8 cellular contexts compared by ENCODE assay signal in genomic region chr9:21213411-21214326, GRCh38. TPM values are rescaled to one million over a fixed set of nuclear protein-coding genes. Genes with fewer than 3 reads are reported as not detected.
A peak's percentile ranks its signal among the peaks of the same experiment; 100 is the strongest.
DNase-seq lines count a peak whose midpoint lies in the region; ATAC-seq, FAIRE-seq and TF ChIP-seq lines count a peak whose summit lies in the region.
"Not testable (repeated sequence)": the region's sequence is repeated elsewhere in the genome, so short reads cannot be mapped to it uniquely, and the experiment has no call there.

No MANE protein-coding gene starts in this region.

- WGBS in HepG2 (ENCODE audit: low lambda C conversion rate), result 0% methylated on average over 4 of the region's 5 CpGs

- H3K4me1 ChIP-seq in KMS-11 (ENCODE audit: low read depth, poor library complexity, severe bottlenecking); HepG2 (ENCODE audit: insufficient read depth, low read length); upper lobe of right lung: not testable (repeated sequence)

- H3K36me3 ChIP-seq in KMS-11 (ENCODE audit: insufficient read depth); bronchial epithelial cell (ENCODE audit: control insufficient read depth, insufficient read depth, low read length); HepG2 (replicated peaks in 1 of 2; ENCODE audit: control insufficient read depth in 1 of 2, insufficient read depth in 2 of 2, low read length in 2 of 2); upper lobe of right lung: not testable (repeated sequence)

- DNase-seq in GM03348 (ENCODE audit: low spot score), result peak; percentile 12
- peak; percentile 7 for DNase-seq in SKM-1 (lab: John Stamatoyannopoulos, UW; ENCODE audit: unreplicated experiment)
- DNase-seq in bronchial epithelial cell (ENCODE audit: low read depth), result peak; percentile 10
- not testable (repeated sequence) for DNase-seq in HepG2 (ENCODE audit: low spot score); upper lobe of right lung

- H3K27ac ChIP-seq in KMS-11; HepG2 (ENCODE audit: extremely low read length, insufficient read depth, low read length); upper lobe of right lung: not testable (repeated sequence)

- H3K9me3 ChIP-seq in HepG2 (ENCODE audit: low read length); upper lobe of right lung: not testable (repeated sequence)

- H2AFZ ChIP-seq in KMS-11 (ENCODE audit: low read depth); HepG2 (ENCODE audit: low read length): not testable (repeated sequence)

- in situ Hi-C loops in HepG2 (cut with HindIII; ENCODE audit: extremely low pct_ligation_motif_present, low pct_unique_long_range_greater_than_20kb), result not testable (repeated sequence)

- intact Hi-C loops in HepG2 (cut with micrococcal nuclease; ENCODE audit: unreplicated experiment); upper lobe of right lung (cut with DNase I): not testable (repeated sequence)

- BruUV-seq in HepG2 (replicated peaks; lab: Mats Ljungman, UMichigan), result not testable (repeated sequence)

- CTCF ChIA-PET in HepG2 (lab: Yijun Ruan, JAX; ENCODE audit: low intra/inter-chr PET ratio, low total read pairs), result not testable (repeated sequence)

- H3K79me2 ChIP-seq in KMS-11 (ENCODE audit: insufficient read depth, low read depth); HepG2 (ENCODE audit: insufficient read depth, low read length): not testable (repeated sequence)

- H3K9ac ChIP-seq in KMS-11; HepG2 (ENCODE audit: insufficient read depth, low read depth, low read length): not testable (repeated sequence)

- not testable (repeated sequence) for H4K20me1 ChIP-seq in KMS-11 (ENCODE audit: insufficient read depth); HepG2 (ENCODE audit: insufficient read depth, low read length)

- H3K27me3 ChIP-seq in KMS-11 (ENCODE audit: insufficient read depth, low read depth); bronchial epithelial cell (ENCODE audit: control insufficient read depth, insufficient read depth, low read length); HepG2 (ENCODE audit: control insufficient read depth in 1 of 2, insufficient read depth in 2 of 2, low read length in 2 of 2); upper lobe of right lung: not testable (repeated sequence)

- H3K4me3 ChIP-seq in KMS-11 (IDR thresholded peaks at IDR 0.05; ENCODE audit: insufficient read depth, low read depth, low read length); bronchial epithelial cell (ENCODE audit: low read depth, low read length); HepG2 (replicated peaks in 1 of 3; ENCODE audit: insufficient read depth in 1 of 3, low read depth in 2 of 3, low read length in 3 of 3); upper lobe of right lung: not testable (repeated sequence)

- POLR2A ChIA-PET in HepG2 (lab: Yijun Ruan, JAX), result not testable (repeated sequence)

- not testable (repeated sequence) for TF ChIP-seq POLR2A in HepG2 (IDR thresholded peaks at IDR 0.05; ENCODE audit: insufficient read depth in 1 of 2, low read depth in 2 of 2, low read length in 2 of 2)

- TF ChIP-seq EP300 in HepG2 (IDR thresholded peaks at IDR 0.05; ENCODE audit: low read depth in 2 of 2, low read length in 2 of 2); HepG2 (CRISPR knock-in tag; IDR thresholded peaks at IDR 0.05; ENCODE audit: borderline replicate concordance): not testable (repeated sequence)

- ATAC-seq in GM19455 (IDR thresholded peaks at IDR 0.05; ENCODE audit: unreplicated experiment) (peak; percentile 61), HG02763 (IDR thresholded peaks at IDR 0.05; ENCODE audit: unreplicated experiment) (peak; percentile 59), HepG2 (peak; percentile 59)
- ATAC-seq in upper lobe of right lung, result not testable (repeated sequence)

- TF ChIP-seq CTCF in KMS-11 (conservative IDR thresholded peaks at IDR 0.05; ENCODE audit: low read depth, low read length) (peak; percentile 60), bronchial epithelial cell (IDR thresholded peaks at IDR 0.05; ENCODE audit: insufficient read depth, low read length, severe bottlenecking) (peak; percentile 48), upper lobe of right lung (IDR thresholded peaks at IDR 0.05) (peak; percentile 28)
- TF ChIP-seq CTCF in HepG2 (CRISPR knock-in tag; IDR thresholded peaks at IDR 0.05), result not testable (repeated sequence)

- not testable (repeated sequence) for H3K4me2 ChIP-seq in KMS-11; HepG2 (ENCODE audit: low read depth, low read length)

- not testable (repeated sequence) for TF ChIP-seq RAD21 in HepG2 (CRISPR knock-in tag; IDR thresholded peaks at IDR 0.05)

- not testable (repeated sequence) for FAIRE-seq in bronchial epithelial cell (lab: Jason Lieb, UNC); HepG2 (lab: Jason Lieb, UNC)

RNA-seq across cellular contexts. Expression of gene IFNA16, which starts 3.4 kb away (rescaled TPM):
- total RNA-seq in bronchial epithelial cell (not detected in 2 replicates), HepG2 (2016; rRNA removed; fragmentation: Illumina TruSeq; extraction: Trizol) (not detected in 2 replicates), upper lobe of right lung (not detected)
- not detected in 2 replicates for total RNA-seq in HepG2 (2016; cell fraction: cytosol; rRNA removed; fragmentation: Illumina TruSeq; extraction: Trizol; ENCODE audit: low read depth)
- not detected in 2 replicates for total RNA-seq in HepG2 (2016; cell fraction: insoluble cytoplasmic fraction; rRNA removed; fragmentation: Illumina TruSeq; extraction: Trizol)
- not detected in 2 replicates for total RNA-seq in HepG2 (2016; cell fraction: membrane; rRNA removed; fragmentation: Illumina TruSeq; extraction: Trizol)
- total RNA-seq in HepG2 (2016; cell fraction: nucleus; rRNA removed; fragmentation: Illumina TruSeq; extraction: Trizol), result not detected in 2 replicates
- not detected in 2 replicates for polyA plus RNA-seq in HepG2 (2011; rRNA removed)
- not detected in 2 replicates for polyA plus RNA-seq in HepG2 (2011; cell fraction: cytosol; rRNA removed)
- not detected in 2 replicates for polyA plus RNA-seq in HepG2 (2011; cell fraction: nucleus; rRNA removed)
- polyA plus RNA-seq in HepG2 (2012), result not detected in 2 replicates
- not detected in 2 replicates for polyA plus RNA-seq in HepG2 (2016; cell fraction: cytosol; fragmentation: Illumina TruSeq; extraction: Trizol; ENCODE audit: low read depth)
- polyA plus RNA-seq in HepG2 (2016; cell fraction: insoluble cytoplasmic fraction; fragmentation: Illumina TruSeq; extraction: Trizol; ENCODE audit: low read depth), result not detected in 2 replicates
- not detected in 2 replicates for polyA plus RNA-seq in HepG2 (2016; cell fraction: membrane; fragmentation: Illumina TruSeq; extraction: Trizol; ENCODE audit: low read depth)
- not detected in 2 replicates for polyA plus RNA-seq in HepG2 (2016; cell fraction: nucleus; fragmentation: Illumina TruSeq; extraction: Trizol; ENCODE audit: insufficient read depth, low read depth)
- not detected in 2 replicates for polyA minus RNA-seq in HepG2 (2011; rRNA and poly(A)+ RNA removed; ENCODE audit: low replicate concordance)
- not detected in 2 replicates for polyA minus RNA-seq in HepG2 (2011; cell fraction: cytosol; rRNA and poly(A)+ RNA removed)
- not detected in 2 replicates for polyA minus RNA-seq in HepG2 (2011; cell fraction: nucleus; rRNA and poly(A)+ RNA removed)

RNA-seq across cellular contexts. Expression of gene IFNA10, which starts 6.7 kb away (rescaled TPM):
- total RNA-seq in bronchial epithelial cell (not detected in 2 replicates), HepG2 (2016; rRNA removed; fragmentation: Illumina TruSeq; extraction: Trizol) (not detected in 2 replicates), upper lobe of right lung (not detected)
- total RNA-seq in HepG2 (2016; cell fraction: cytosol; rRNA removed; fragmentation: Illumina TruSeq; extraction: Trizol; ENCODE audit: low read depth), result not detected in 2 replicates
- not detected in 2 replicates for total RNA-seq in HepG2 (2016; cell fraction: insoluble cytoplasmic fraction; rRNA removed; fragmentation: Illumina TruSeq; extraction: Trizol)
- not detected in 2 replicates for total RNA-seq in HepG2 (2016; cell fraction: membrane; rRNA removed; fragmentation: Illumina TruSeq; extraction: Trizol)
- not detected in 2 replicates for total RNA-seq in HepG2 (2016; cell fraction: nucleus; rRNA removed; fragmentation: Illumina TruSeq; extraction: Trizol)
- not detected in 2 replicates for polyA plus RNA-seq in HepG2 (2011; rRNA removed)
- not detected in 2 replicates for polyA plus RNA-seq in HepG2 (2011; cell fraction: cytosol; rRNA removed)
- not detected in 2 replicates for polyA plus RNA-seq in HepG2 (2011; cell fraction: nucleus; rRNA removed)
- not detected in 2 replicates for polyA plus RNA-seq in HepG2 (2012)
- polyA plus RNA-seq in HepG2 (2016; cell fraction: cytosol; fragmentation: Illumina TruSeq; extraction: Trizol; ENCODE audit: low read depth), result not detected in 2 replicates
- not detected in 2 replicates for polyA plus RNA-seq in HepG2 (2016; cell fraction: insoluble cytoplasmic fraction; fragmentation: Illumina TruSeq; extraction: Trizol; ENCODE audit: low read depth)
- polyA plus RNA-seq in HepG2 (2016; cell fraction: membrane; fragmentation: Illumina TruSeq; extraction: Trizol; ENCODE audit: low read depth), result not detected in 2 replicates
- polyA plus RNA-seq in HepG2 (2016; cell fraction: nucleus; fragmentation: Illumina TruSeq; extraction: Trizol; ENCODE audit: insufficient read depth, low read depth), result not detected in 2 replicates
- polyA minus RNA-seq in HepG2 (2011; rRNA and poly(A)+ RNA removed; ENCODE audit: low replicate concordance), result not detected in 2 replicates
- polyA minus RNA-seq in HepG2 (2011; cell fraction: cytosol; rRNA and poly(A)+ RNA removed), result not detected in 2 replicates
- polyA minus RNA-seq in HepG2 (2011; cell fraction: nucleus; rRNA and poly(A)+ RNA removed), result not detected in 2 replicates

RNA-seq across cellular contexts. Expression of gene IFNA7, which starts 11.7 kb away (rescaled TPM):
- not detected in 2 replicates for total RNA-seq in bronchial epithelial cell
- not detected in 2 replicates for total RNA-seq in HepG2 (2016; rRNA removed; fragmentation: Illumina TruSeq; extraction: Trizol)
- total RNA-seq in HepG2 (2016; cell fraction: cytosol; rRNA removed; fragmentation: Illumina TruSeq; extraction: Trizol; ENCODE audit: low read depth), result not detected in 2 replicates
- total RNA-seq in HepG2 (2016; cell fraction: insoluble cytoplasmic fraction; rRNA removed; fragmentation: Illumina TruSeq; extraction: Trizol), result not detected in 2 replicates
- not detected in 2 replicates for total RNA-seq in HepG2 (2016; cell fraction: membrane; rRNA removed; fragmentation: Illumina TruSeq; extraction: Trizol)
- not detected in 2 replicates for total RNA-seq in HepG2 (2016; cell fraction: nucleus; rRNA removed; fragmentation: Illumina TruSeq; extraction: Trizol)
- not detected in 2 replicates for polyA plus RNA-seq in HepG2 (2011; rRNA removed)
- not detected in 2 replicates for polyA plus RNA-seq in HepG2 (2011; cell fraction: cytosol; rRNA removed)
- polyA plus RNA-seq in HepG2 (2011; cell fraction: nucleus; rRNA removed), result not detected in 2 replicates
- not detected in 2 replicates for polyA plus RNA-seq in HepG2 (2012)
- polyA plus RNA-seq in HepG2 (2016; cell fraction: cytosol; fragmentation: Illumina TruSeq; extraction: Trizol; ENCODE audit: low read depth), result not detected in 2 replicates
- not detected in 2 replicates for polyA plus RNA-seq in HepG2 (2016; cell fraction: insoluble cytoplasmic fraction; fragmentation: Illumina TruSeq; extraction: Trizol; ENCODE audit: low read depth)
- not detected in 2 replicates for polyA plus RNA-seq in HepG2 (2016; cell fraction: membrane; fragmentation: Illumina TruSeq; extraction: Trizol; ENCODE audit: low read depth)
- polyA plus RNA-seq in HepG2 (2016; cell fraction: nucleus; fragmentation: Illumina TruSeq; extraction: Trizol; ENCODE audit: insufficient read depth, low read depth), result not detected in 2 replicates
- not detected in 2 replicates for polyA minus RNA-seq in HepG2 (2011; rRNA and poly(A)+ RNA removed; ENCODE audit: low replicate concordance)
- polyA minus RNA-seq in HepG2 (2011; cell fraction: cytosol; rRNA and poly(A)+ RNA removed), result not detected in 2 replicates
- polyA minus RNA-seq in HepG2 (2011; cell fraction: nucleus; rRNA and poly(A)+ RNA removed), result not detected in 2 replicates
- total RNA-seq in upper lobe of right lung, result not detected

RNA-seq across cellular contexts. Expression of gene IFNA17, which starts 14.4 kb away (rescaled TPM):
- not detected in 2 replicates for total RNA-seq in bronchial epithelial cell
- total RNA-seq in HepG2 (2016; rRNA removed; fragmentation: Illumina TruSeq; extraction: Trizol), result not detected in 2 replicates
- total RNA-seq in HepG2 (2016; cell fraction: cytosol; rRNA removed; fragmentation: Illumina TruSeq; extraction: Trizol; ENCODE audit: low read depth), result not detected in 2 replicates
- not detected in 2 replicates for total RNA-seq in HepG2 (2016; cell fraction: insoluble cytoplasmic fraction; rRNA removed; fragmentation: Illumina TruSeq; extraction: Trizol)
- total RNA-seq in HepG2 (2016; cell fraction: membrane; rRNA removed; fragmentation: Illumina TruSeq; extraction: Trizol), result not detected in 2 replicates
- total RNA-seq in HepG2 (2016; cell fraction: nucleus; rRNA removed; fragmentation: Illumina TruSeq; extraction: Trizol), result not detected in 2 replicates
- not detected in 2 replicates for polyA plus RNA-seq in HepG2 (2011; rRNA removed)
- not detected in 2 replicates for polyA plus RNA-seq in HepG2 (2011; cell fraction: cytosol; rRNA removed)
- not detected in 2 replicates for polyA plus RNA-seq in HepG2 (2011; cell fraction: nucleus; rRNA removed)
- polyA plus RNA-seq in HepG2 (2012), result not detected in 2 replicates
- polyA plus RNA-seq in HepG2 (2016; cell fraction: cytosol; fragmentation: Illumina TruSeq; extraction: Trizol; ENCODE audit: low read depth), result not detected in 2 replicates
- not detected in 2 replicates for polyA plus RNA-seq in HepG2 (2016; cell fraction: insoluble cytoplasmic fraction; fragmentation: Illumina TruSeq; extraction: Trizol; ENCODE audit: low read depth)
- polyA plus RNA-seq in HepG2 (2016; cell fraction: membrane; fragmentation: Illumina TruSeq; extraction: Trizol; ENCODE audit: low read depth), result not detected in 2 replicates
- polyA plus RNA-seq in HepG2 (2016; cell fraction: nucleus; fragmentation: Illumina TruSeq; extraction: Trizol; ENCODE audit: insufficient read depth, low read depth), result not detected in 2 replicates
- not detected in 2 replicates for polyA minus RNA-seq in HepG2 (2011; rRNA and poly(A)+ RNA removed; ENCODE audit: low replicate concordance)
- polyA minus RNA-seq in HepG2 (2011; cell fraction: cytosol; rRNA and poly(A)+ RNA removed), result not detected in 2 replicates
- polyA minus RNA-seq in HepG2 (2011; cell fraction: nucleus; rRNA and poly(A)+ RNA removed), result not detected in 2 replicates
- total RNA-seq in upper lobe of right lung, result not detected

RNA-seq across cellular contexts. Expression of gene IFNA14, which starts 26.1 kb away (rescaled TPM):
- total RNA-seq in bronchial epithelial cell (not detected in 2 replicates), HepG2 (2016; rRNA removed; fragmentation: Illumina TruSeq; extraction: Trizol) (not detected in 2 replicates), upper lobe of right lung (not detected)
- not detected in 2 replicates for total RNA-seq in HepG2 (2016; cell fraction: cytosol; rRNA removed; fragmentation: Illumina TruSeq; extraction: Trizol; ENCODE audit: low read depth)
- not detected in 2 replicates for total RNA-seq in HepG2 (2016; cell fraction: insoluble cytoplasmic fraction; rRNA removed; fragmentation: Illumina TruSeq; extraction: Trizol)
- not detected in 2 replicates for total RNA-seq in HepG2 (2016; cell fraction: membrane; rRNA removed; fragmentation: Illumina TruSeq; extraction: Trizol)
- total RNA-seq in HepG2 (2016; cell fraction: nucleus; rRNA removed; fragmentation: Illumina TruSeq; extraction: Trizol), result not detected in 2 replicates
- not detected in 2 replicates for polyA plus RNA-seq in HepG2 (2011; rRNA removed)
- polyA plus RNA-seq in HepG2 (2011; cell fraction: cytosol; rRNA removed), result not detected in 2 replicates
- polyA plus RNA-seq in HepG2 (2011; cell fraction: nucleus; rRNA removed), result not detected in 2 replicates
- not detected in 2 replicates for polyA plus RNA-seq in HepG2 (2012)
- not detected in 2 replicates for polyA plus RNA-seq in HepG2 (2016; cell fraction: cytosol; fragmentation: Illumina TruSeq; extraction: Trizol; ENCODE audit: low read depth)
- not detected in 2 replicates for polyA plus RNA-seq in HepG2 (2016; cell fraction: insoluble cytoplasmic fraction; fragmentation: Illumina TruSeq; extraction: Trizol; ENCODE audit: low read depth)
- not detected in 2 replicates for polyA plus RNA-seq in HepG2 (2016; cell fraction: membrane; fragmentation: Illumina TruSeq; extraction: Trizol; ENCODE audit: low read depth)
- polyA plus RNA-seq in HepG2 (2016; cell fraction: nucleus; fragmentation: Illumina TruSeq; extraction: Trizol; ENCODE audit: insufficient read depth, low read depth), result not detected in 2 replicates
- polyA minus RNA-seq in HepG2 (2011; rRNA and poly(A)+ RNA removed; ENCODE audit: low replicate concordance), result not detected in 2 replicates
- polyA minus RNA-seq in HepG2 (2011; cell fraction: cytosol; rRNA and poly(A)+ RNA removed), result not detected in 2 replicates
- not detected in 2 replicates for polyA minus RNA-seq in HepG2 (2011; cell fraction: nucleus; rRNA and poly(A)+ RNA removed)
